20 cellular contexts compared by ENCODE assay signal in the genomic region with DNA sequence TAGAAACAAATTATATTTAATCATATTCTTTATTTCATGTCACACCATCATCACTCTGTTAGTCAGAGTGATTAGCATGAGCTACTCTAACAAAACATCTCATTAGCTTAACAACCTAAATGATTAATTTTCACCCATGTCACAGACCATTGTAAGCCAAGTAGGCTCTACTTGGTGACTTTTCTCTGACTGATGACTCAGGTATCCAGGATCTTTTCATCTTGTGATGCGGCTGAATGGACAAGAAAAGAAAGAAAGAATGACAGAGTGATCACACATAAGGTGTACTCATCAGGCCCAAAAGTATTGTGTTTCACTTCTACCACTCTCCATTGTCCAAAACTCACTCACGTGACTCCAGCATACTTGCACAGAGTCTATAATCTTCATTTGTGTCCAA.
DNase-seq lines count a peak whose midpoint lies in the region; ATAC-seq and TF ChIP-seq lines count a peak whose summit lies in the region.
"Had no signal": no experiment of that assay in that cellular context is flagged by ENCODE, and none has a peak within 500 bp of the region (broad histone marks: within the 10 kb centered on the region; RNA-seq: fewer than 3 reads in every experiment).

No MANE protein-coding gene starts in this region.

- H3K27ac Mint-ChIP-seq in glutamatergic neuron (ENCODE audit: unreplicated experiment), result no peak overlapping the region
- H3K27ac Mint-ChIP-seq: CD4-positive, alpha-beta T cell had no signal

- H3K36me3 ChIP-seq in cardiac muscle cell, result peaks cover 21% of the 10 kb centered on the region
- peaks cover 0 to 6% (median 0%) of the 10 kb centered on the region in 9 donors for H3K36me3 ChIP-seq in heart right ventricle

- H3K27ac ChIP-seq in cardiac muscle cell (peak overlapping the region; percentile 96), heart right ventricle (peak overlapping the region in 2 of 10 donors; percentile 64 to 68), foreskin keratinocyte (no peak overlapping the region)
- H3K27ac ChIP-seq: A549, KMS-11 had no signal

- H3K36me3 Mint-ChIP-seq in glutamatergic neuron (ENCODE audit: unreplicated experiment), result no peaks in the 10 kb centered on the region

- TF ChIP-seq CTCF in cardiac muscle cell (IDR thresholded peaks at IDR 0.05; ENCODE audit: low read depth, low read length) (no peak), heart right ventricle (IDR thresholded peaks at IDR 0.05) (no peak), foreskin keratinocyte (conservative IDR thresholded peaks at IDR 0.05) (no peak), retinal pigment epithelial cell (conservative IDR thresholded peaks at IDR 0.05; ENCODE audit: low read depth, low read length) (no peak), glutamatergic neuron (IDR thresholded peaks at IDR 0.05; ENCODE audit: partially characterized antibody, unreplicated experiment) (no peak)

- WGBS in heart right ventricle, 2 donors, result 84 to 94% methylated on average over 2 of the region's 2 CpGs

- H3K4me3 ChIP-seq in cardiac muscle cell (no peak overlapping the region), heart right ventricle (no peak overlapping the region), retinal pigment epithelial cell (ENCODE audit: low read length) (no peak overlapping the region)
- H3K4me3 ChIP-seq: A549 had no signal

- H3K9me3 Mint-ChIP-seq in glutamatergic neuron (ENCODE audit: unreplicated experiment), result no peaks in the 10 kb centered on the region
- H3K9me3 Mint-ChIP-seq: CD4-positive, alpha-beta T cell had no signal

- no peaks in the 10 kb centered on the region for H3K27me3 Mint-ChIP-seq in glutamatergic neuron (ENCODE audit: unreplicated experiment)
- H3K27me3 Mint-ChIP-seq: CD4-positive, alpha-beta T cell had no signal

- intact Hi-C loops in heart right ventricle (cut with DNase I), result no loop called here

- ATAC-seq in heart right ventricle, result no peak
- peak; percentile 35 for ATAC-seq in foreskin keratinocyte
- no peak for ATAC-seq in activated CD4-positive, CD25-positive, alpha-beta regulatory T cell treated with anti-CD3 and anti-CD28 coated beads, Interleukin-2, amount 50 U/mL, for 24 hours
- ATAC-seq: A549, HCT116 had no signal

- DNase-seq in cardiac muscle cell (ENCODE audit: low read depth in 1 of 2, low spot score in 1 of 2) (no peak), heart right ventricle (no peak), RKO (ENCODE audit: low spot score) (peak; percentile 36), foreskin keratinocyte (peak in 1 of 2 donors; percentile 18), retinal pigment epithelial cell (ENCODE audit: low read depth) (peak; percentile 49), glutamatergic neuron (no peak), NCI-H82 treated with DMSO at 0.1 percent for 48 hours (lab: John Stamatoyannopoulos, UW; ENCODE audit: unreplicated experiment) (no peak)
- DNase-seq: Calu3; CD4-positive, alpha-beta T cell; GOT3; NCI-H1417 treated with DMSO at 0.1 percent for 48 hours; NCI-H1930; NCI-H446 treated with DMSO at 0.1 percent for 48 hours; NCI-H748 treated with DMSO at 0.1 percent for 48 hours; SHP77 treated with DMSO at 0.1 percent for 48 hours; SK-N-SH had no signal

- no peak overlapping the region for H3K4me3 Mint-ChIP-seq in glutamatergic neuron (ENCODE audit: unreplicated experiment)
- H3K4me3 Mint-ChIP-seq: CD4-positive, alpha-beta T cell had no signal

- peaks cover 24% of the 10 kb centered on the region for H3K4me1 ChIP-seq in cardiac muscle cell (ENCODE audit: low read depth)
- peaks cover 0 to 5% (median 0%) of the 10 kb centered on the region in 9 donors for H3K4me1 ChIP-seq in heart right ventricle
- H3K4me1 ChIP-seq in foreskin keratinocyte, result no peaks in the 10 kb centered on the region
- H3K4me1 ChIP-seq: A549 had no signal

- H3K9me3 ChIP-seq in cardiac muscle cell (ENCODE audit: low read depth) (no peaks in the 10 kb centered on the region), heart right ventricle (no peaks in the 10 kb centered on the region)
- H3K9me3 ChIP-seq: A549, SK-N-SH had no signal

- H3K27me3 ChIP-seq in cardiac muscle cell (no peaks in the 10 kb centered on the region), heart right ventricle (no peaks in the 10 kb centered on the region), foreskin keratinocyte (no peaks in the 10 kb centered on the region)

- H3K4me1 Mint-ChIP-seq in glutamatergic neuron (ENCODE audit: low read depth, unreplicated experiment), result no peaks in the 10 kb centered on the region

Comparison
In these comparisons a context has a peak if more than half of its experiments do, and no peak if none do; other contexts are left out.
1. DNase-seq: peak in RKO (single experiment) and retinal pigment epithelial cell (single experiment); none in cardiac muscle cell (0 of 2), heart right ventricle (0 of 2), glutamatergic neuron (single experiment) and NCI-H82 treated with DMSO at 0.1 percent for 48 hours (single experiment).